In the genomic region with DNA sequence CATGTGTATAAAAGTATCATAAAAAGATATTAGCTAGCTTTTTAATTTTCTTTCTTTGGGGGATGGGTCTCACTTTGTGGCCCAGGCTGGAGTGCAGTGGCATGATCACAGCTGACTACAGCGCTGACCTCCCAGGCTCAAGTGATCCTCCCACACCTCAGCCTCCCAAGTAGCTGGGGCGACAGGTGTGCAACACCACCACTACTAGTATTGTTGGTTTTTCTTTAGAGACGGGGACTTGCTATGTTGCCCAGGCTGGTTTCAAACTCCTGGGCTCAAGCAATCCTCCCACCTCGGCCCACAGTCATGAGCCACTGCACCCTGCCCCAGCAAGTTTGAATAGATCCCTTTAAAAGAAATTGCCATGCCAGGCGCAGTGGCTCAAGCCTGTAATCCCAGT, we compare ENCODE assay signal across 10 cellular contexts. TPM values are rescaled to one million over a fixed set of nuclear protein-coding genes. Genes with fewer than 3 reads are reported as not detected.
"Had no signal": no experiment of that assay in that cellular context is flagged by ENCODE, and none has a peak within 500 bp of the region (broad histone marks: within the 10 kb centered on the region; RNA-seq: fewer than 3 reads in every experiment).

No MANE protein-coding gene starts in this region.

- H3K9me3 ChIP-seq: HAP-1 had no signal

- H3K4me3 ChIP-seq: GM23248, HAP-1, K562 had no signal

- DNase-seq: GM23248, GOT3, H7, IMR-90, KG1 had no signal

- H3K9ac ChIP-seq: GM23248 had no signal

- H3K27ac ChIP-seq: GM23248, HL-60 had no signal

- ATAC-seq: HCT116, K562 had no signal

RNA-seq across cellular contexts. Expression of gene COL9A3, which starts 38.3 kb away (rescaled TPM):
- total RNA-seq: GM23248, H4 had no signal
